40 cellular contexts compared by ENCODE assay signal in genomic region chr22:39705386-39705785, GRCh38.
"Had no signal": no experiment of that assay in that cellular context is flagged by ENCODE, and none has a peak within 500 bp of the region (broad histone marks: within the 10 kb centered on the region; RNA-seq: fewer than 3 reads in every experiment).

No MANE protein-coding gene starts in this region.

- H3K9me3 ChIP-seq: ascending aorta had no signal

- DNase-seq: activated CD4-positive, alpha-beta memory T cell treated with anti-CD3 and anti-CD28 coated beads, Interleukin-2, amount 10 ng/mL, durations not matched to agents 7 days and 5 days; activated CD4-positive, alpha-beta T cell treated with anti-CD3 and anti-CD28 coated beads for 1 hour; activated CD4-positive, alpha-beta T cell treated with anti-CD3 and anti-CD28 coated beads for 36 hours; activated CD4-positive, alpha-beta T cell treated with anti-CD3 and anti-CD28 coated beads for 48 hours; activated CD4-positive, alpha-beta T cell treated with anti-CD3 and anti-CD28 coated beads, Interleukin-2, amount 10 ng/mL, durations not matched to agents 7 days and 5 days; activated CD4-positive, alpha-beta T cell treated with anti-CD3 and anti-CD28 coated beads, Interleukin-2, amount 50 U/mL, for 48 hours; activated CD4-positive, CD25-positive, alpha-beta regulatory T cell; activated CD8-positive, alpha-beta memory T cell treated with anti-CD3 and anti-CD28 coated beads for 24 hours; activated CD8-positive, alpha-beta memory T cell treated with anti-CD3 and anti-CD28 coated beads, Interleukin-2, amount 10 ng/mL, durations not matched to agents 7 days and 5 days; activated CD8-positive, alpha-beta memory T cell treated with anti-CD3 and anti-CD28 coated beads, Interleukin-2, amount 50 U/mL, for 48 hours; activated CD8-positive, alpha-beta T cell treated with anti-CD3 and anti-CD28 coated beads, Interleukin-2, amount 10 ng/mL, durations not matched to agents 7 days and 5 days; activated effector memory CD4-positive, alpha-beta T cell treated with Interleukin-2 at 50 U/mL for 16 hours; activated gamma-delta T cell; activated naive CD4-positive, alpha-beta T cell treated with anti-CD3 and anti-CD28 coated beads, Interleukin-2, amount 10 ng/mL, durations not matched to agents 7 days and 5 days; activated naive CD4-positive, alpha-beta T cell treated with Interleukin-2 at 50 U/mL for 16 hours; activated naive CD8-positive, alpha-beta T cell treated with anti-CD3 and anti-CD28 coated beads, Interleukin-2, amount 10 ng/mL, durations not matched to agents 7 days and 5 days; activated naive CD8-positive, alpha-beta T cell treated with anti-CD3 and anti-CD28 coated beads, Interleukin-2, amount 50 U/mL, for 24 hours; activated T-cell treated with anti-CD3 and anti-CD28 coated beads, Interleukin-2, amount 50 U/mL, for 24 hours; activated T-cell treated with anti-CD3 and anti-CD28 coated beads, Interleukin-2, amount 50 U/mL, for 48 hours; amygdala; anterior cingulate cortex; caudate nucleus; cerebellar nuclear complex; T-helper 1 cell; T-helper 2 cell; T-helper 9 cell had no signal

- H3K4me1 Mint-ChIP-seq: activated CD4-positive, alpha-beta memory T cell treated with anti-CD3 and anti-CD28 coated beads, Interleukin-2, amount 10 ng/mL, durations not matched to agents 7 days and 5 days; activated CD4-positive, alpha-beta T cell treated with anti-CD3 and anti-CD28 coated beads for 36 hours; activated CD4-positive, alpha-beta T cell treated with anti-CD3 and anti-CD28 coated beads, Interleukin-2, amount 10 ng/mL, durations not matched to agents 7 days and 5 days; activated CD8-positive, alpha-beta memory T cell treated with anti-CD3 and anti-CD28 coated beads, Interleukin-2, amount 10 ng/mL, durations not matched to agents 7 days and 5 days; activated naive CD4-positive, alpha-beta T cell treated with anti-CD3 and anti-CD28 coated beads, Interleukin-2, amount 10 ng/mL, durations not matched to agents 7 days and 5 days; activated naive CD4-positive, alpha-beta T cell treated with anti-CD3 and anti-CD28 coated beads, Interleukin-2, amount 50 U/mL, for 24 hours; activated naive CD8-positive, alpha-beta T cell treated with anti-CD3 and anti-CD28 coated beads, Interleukin-2, amount 10 ng/mL, durations not matched to agents 7 days and 5 days; activated naive CD8-positive, alpha-beta T cell treated with anti-CD3 and anti-CD28 coated beads, Interleukin-2, amount 50 U/mL, for 24 hours; central memory CD8-positive, alpha-beta T cell had no signal

- H3K4me3 ChIP-seq: ascending aorta, cardiac muscle cell had no signal

- H3K36me3 Mint-ChIP-seq: activated CD8-positive, alpha-beta memory T cell treated with anti-CD3 and anti-CD28 coated beads, Interleukin-2, amount 10 ng/mL, durations not matched to agents 7 days and 5 days; activated naive CD4-positive, alpha-beta T cell treated with anti-CD3 and anti-CD28 coated beads, Interleukin-2, amount 10 ng/mL, durations not matched to agents 7 days and 5 days; activated naive CD4-positive, alpha-beta T cell treated with anti-CD3 and anti-CD28 coated beads, Interleukin-2, amount 50 U/mL, for 24 hours; activated naive CD8-positive, alpha-beta T cell; activated naive CD8-positive, alpha-beta T cell treated with anti-CD3 and anti-CD28 coated beads, Interleukin-2, amount 10 ng/mL, durations not matched to agents 7 days and 5 days; brain; WTC11 had no signal

- H3K27me3 ChIP-seq: ascending aorta, cardiac muscle cell had no signal

- H3K9me3 Mint-ChIP-seq: activated CD4-positive, alpha-beta memory T cell treated with anti-CD3 and anti-CD28 coated beads, Interleukin-2, amount 10 ng/mL, durations not matched to agents 7 days and 5 days; activated CD4-positive, alpha-beta T cell treated with anti-CD3 and anti-CD28 coated beads, Interleukin-2, amount 10 ng/mL, durations not matched to agents 7 days and 5 days; activated naive CD4-positive, alpha-beta T cell treated with anti-CD3 and anti-CD28 coated beads, Interleukin-2, amount 10 ng/mL, durations not matched to agents 7 days and 5 days; activated naive CD4-positive, alpha-beta T cell treated with anti-CD3 and anti-CD28 coated beads, Interleukin-2, amount 50 U/mL, for 24 hours; activated naive CD8-positive, alpha-beta T cell treated with anti-CD3 and anti-CD28 coated beads, Interleukin-2, amount 10 ng/mL, durations not matched to agents 7 days and 5 days; activated naive CD8-positive, alpha-beta T cell treated with anti-CD3 and anti-CD28 coated beads, Interleukin-2, amount 50 U/mL, for 24 hours; activated T-cell treated with anti-CD3 and anti-CD28 coated beads, Interleukin-2, amount 50 U/mL, for 24 hours; activated T-helper 2 cell treated with anti-CD3 and anti-CD28 coated beads, Interferon-gamma antibody, Interleukin-2, Interleukin-4, amounts not matched to agents 10 μg/mL and 5 μg/mL and 100 μg/mL, durations not matched to agents 14 hours and 24 hours and 36 hours; central memory CD8-positive, alpha-beta T cell; T-helper 1 cell treated with Interleukin-12 subunit alpha and Interleukin-12 subunit beta and Interleukin-4 antibody, amounts not matched to agents 30 μg/mL and 1 μg/mL, for 36 hours; T-helper 2 cell treated with Interferon-gamma antibody and Interleukin-4, amounts not matched to agents 5 μg/mL and 100 μg/mL, for 36 hours; WTC11 had no signal

- FAIRE-seq: bronchial epithelial cell, TTC549 had no signal

- H3K4me1 ChIP-seq: ascending aorta had no signal

- ATAC-seq: activated CD4-positive, alpha-beta T cell treated with anti-CD3 and anti-CD28 coated beads for 36 hours; activated CD4-positive, CD25-positive, alpha-beta regulatory T cell treated with anti-CD3 and anti-CD28 coated beads, Interleukin-2, amount 50 U/mL, for 24 hours; activated CD8-positive, alpha-beta memory T cell treated with anti-CD3 and anti-CD28 coated beads, Interleukin-2, amount 10 ng/mL, durations not matched to agents 7 days and 5 days; activated CD8-positive, alpha-beta T cell treated with anti-CD3 and anti-CD28 coated beads, Interleukin-2, amount 10 ng/mL, durations not matched to agents 7 days and 5 days; activated naive CD8-positive, alpha-beta T cell treated with anti-CD3 and anti-CD28 coated beads, Interleukin-2, amount 50 U/mL, for 24 hours had no signal

- H3K4me3 Mint-ChIP-seq: activated CD4-positive, alpha-beta memory T cell treated with anti-CD3 and anti-CD28 coated beads, Interleukin-2, amount 10 ng/mL, durations not matched to agents 7 days and 5 days; activated CD4-positive, alpha-beta T cell treated with anti-CD3 and anti-CD28 coated beads for 36 hours; activated CD4-positive, alpha-beta T cell treated with anti-CD3 and anti-CD28 coated beads, Interleukin-2, amount 10 ng/mL, durations not matched to agents 7 days and 5 days; activated CD8-positive, alpha-beta memory T cell treated with anti-CD3 and anti-CD28 coated beads, Interleukin-2, amount 10 ng/mL, durations not matched to agents 7 days and 5 days; activated CD8-positive, alpha-beta T cell treated with anti-CD3 and anti-CD28 coated beads, Interleukin-2, amount 10 ng/mL, durations not matched to agents 7 days and 5 days; activated naive CD4-positive, alpha-beta T cell treated with anti-CD3 and anti-CD28 coated beads, Interleukin-2, amount 10 ng/mL, durations not matched to agents 7 days and 5 days; activated naive CD4-positive, alpha-beta T cell treated with anti-CD3 and anti-CD28 coated beads, Interleukin-2, amount 50 U/mL, for 24 hours; activated naive CD8-positive, alpha-beta T cell; activated naive CD8-positive, alpha-beta T cell treated with anti-CD3 and anti-CD28 coated beads, Interleukin-2, amount 10 ng/mL, durations not matched to agents 7 days and 5 days; activated naive CD8-positive, alpha-beta T cell treated with anti-CD3 and anti-CD28 coated beads, Interleukin-2, amount 50 U/mL, for 24 hours; activated T-cell treated with anti-CD3 and anti-CD28 coated beads, Interleukin-2, amount 50 U/mL, for 24 hours; central memory CD8-positive, alpha-beta T cell; T-helper 1 cell treated with Interleukin-12 subunit alpha and Interleukin-12 subunit beta and Interleukin-4 antibody, amounts not matched to agents 30 μg/mL and 1 μg/mL, for 36 hours; T-helper 2 cell treated with Interferon-gamma antibody and Interleukin-4, amounts not matched to agents 5 μg/mL and 100 μg/mL, for 36 hours; WTC11 had no signal

- H3K27ac ChIP-seq: ascending aorta, cardiac muscle cell, VCaP had no signal

- H3K27ac Mint-ChIP-seq: activated CD4-positive, alpha-beta memory T cell treated with anti-CD3 and anti-CD28 coated beads, Interleukin-2, amount 10 ng/mL, durations not matched to agents 7 days and 5 days; activated CD4-positive, alpha-beta T cell treated with anti-CD3 and anti-CD28 coated beads for 36 hours; activated CD8-positive, alpha-beta memory T cell treated with anti-CD3 and anti-CD28 coated beads, Interleukin-2, amount 10 ng/mL, durations not matched to agents 7 days and 5 days; activated CD8-positive, alpha-beta T cell treated with anti-CD3 and anti-CD28 coated beads, Interleukin-2, amount 10 ng/mL, durations not matched to agents 7 days and 5 days; activated naive CD4-positive, alpha-beta T cell treated with anti-CD3 and anti-CD28 coated beads, Interleukin-2, amount 10 ng/mL, durations not matched to agents 7 days and 5 days; activated naive CD4-positive, alpha-beta T cell treated with anti-CD3 and anti-CD28 coated beads, Interleukin-2, amount 50 U/mL, for 24 hours; activated naive CD8-positive, alpha-beta T cell; activated naive CD8-positive, alpha-beta T cell treated with anti-CD3 and anti-CD28 coated beads, Interleukin-2, amount 10 ng/mL, durations not matched to agents 7 days and 5 days; activated naive CD8-positive, alpha-beta T cell treated with anti-CD3 and anti-CD28 coated beads, Interleukin-2, amount 50 U/mL, for 24 hours; activated T-cell treated with anti-CD3 and anti-CD28 coated beads, Interleukin-2, amount 50 U/mL, for 24 hours; activated T-helper 2 cell treated with anti-CD3 and anti-CD28 coated beads, Interferon-gamma antibody, Interleukin-2, Interleukin-4, amounts not matched to agents 10 μg/mL and 5 μg/mL and 100 μg/mL, durations not matched to agents 14 hours and 24 hours and 36 hours; T-helper 1 cell treated with Interleukin-12 subunit alpha and Interleukin-12 subunit beta and Interleukin-4 antibody, amounts not matched to agents 30 μg/mL and 1 μg/mL, for 36 hours; T-helper 2 cell treated with Interferon-gamma antibody and Interleukin-4, amounts not matched to agents 5 μg/mL and 100 μg/mL, for 36 hours; WTC11 had no signal

- H3K36me3 ChIP-seq: ascending aorta, cardiac muscle cell had no signal
